ENCODE assay signal across 18 cellular contexts in genomic region chr14:51182166-51182565, GRCh38. TPM values are rescaled to one million over a fixed set of nuclear protein-coding genes. Genes with fewer than 3 reads are reported as not detected.
DNase-seq lines count a peak whose midpoint lies in the region; ATAC-seq and TF ChIP-seq lines count a peak whose summit lies in the region.
"Had no signal": no experiment of that assay in that cellular context is flagged by ENCODE, and none has a peak within 500 bp of the region (broad histone marks: within the 10 kb centered on the region; RNA-seq: fewer than 3 reads in every experiment).

No MANE protein-coding gene starts in this region.

- H3K36me3 ChIP-seq in SJCRH30, result no peaks in the 10 kb centered on the region
- H3K36me3 ChIP-seq: right lobe of liver had no signal

- H3K27ac ChIP-seq in SJCRH30, result no peak overlapping the region
- H3K27ac ChIP-seq: right lobe of liver, testis had no signal

- no peaks in the 10 kb centered on the region for H3K9me3 ChIP-seq in SJCRH30 (replicated peaks)
- H3K9me3 ChIP-seq: right lobe of liver, testis had no signal

- H3K4me1 ChIP-seq in SJCRH30, result no peaks in the 10 kb centered on the region
- H3K4me1 ChIP-seq: right lobe of liver, testis had no signal

- DNase-seq in NCI-H1105 treated with DMSO at 0.1 percent for 48 hours (lab: John Stamatoyannopoulos, UW) (peak; percentile 29), NCI-H1105 (lab: John Stamatoyannopoulos, UW) (no peak), fibroblast of peridontal ligament (ENCODE audit: extremely low read depth) (peak; percentile 35), NCI-H128 (lab: John Stamatoyannopoulos, UW; ENCODE audit: unreplicated experiment) (no peak), islet precursor cell (no peak), SJCRH30 (no peak)
- DNase-seq in activated CD4-positive, alpha-beta T cell treated with anti-CD3 and anti-CD28 coated beads, Interleukin-2, amount 50 U/mL, for 4 hours, result no peak
- DNase-seq: 8988T; activated naive CD8-positive, alpha-beta T cell treated with anti-CD3 and anti-CD28 coated beads for 36 hours; activated T-cell treated with anti-CD3 and anti-CD28 coated beads, Interleukin-2, amount 50 U/mL, for 24 hours; CD4-positive, CD25-positive, alpha-beta regulatory T cell; kidney; NCI-H1092; NCI-H2171 treated with DMSO at 0.1 percent for 48 hours; right lobe of liver; testis had no signal

- no peak overlapping the region for H3K4me3 ChIP-seq in SJCRH30
- H3K4me3 ChIP-seq: right lobe of liver, testis had no signal

- peak; percentile 90 for ATAC-seq in SK-N-SH treated with all-trans-retinoic acid at 6 μM for 48 hours
- ATAC-seq: HCT116, right lobe of liver had no signal

- no peaks in the 10 kb centered on the region for H3K27me3 ChIP-seq in SJCRH30
- H3K27me3 ChIP-seq: right lobe of liver, testis had no signal

TF ChIP-seq in SK-N-SH treated with all-trans-retinoic acid at 6 μM for 48 hours, 23 proteins besides CTCF, POLR2A, EP300 and RAD21:
- TF ChIP-seq ZFP30 (CRISPR knock-in tag; IDR thresholded peaks at IDR 0.05) (no peak), ISL1 (CRISPR knock-in tag; IDR thresholded peaks at IDR 0.05) (no peak), PPARA (CRISPR knock-in tag; IDR thresholded peaks at IDR 0.05; ENCODE audit: borderline replicate concordance) (no peak), CSDC2 (CRISPR knock-in tag; IDR thresholded peaks at IDR 0.05) (no peak), ARNTL (CRISPR knock-in tag; IDR thresholded peaks at IDR 0.05; ENCODE audit: borderline replicate concordance, low read depth) (no peak), TCF4 (CRISPR knock-in tag; IDR thresholded peaks at IDR 0.05; ENCODE audit: borderline replicate concordance) (no peak), ZNF70 (CRISPR knock-in tag; IDR thresholded peaks at IDR 0.05) (no peak), ESRRG (CRISPR knock-in tag; IDR thresholded peaks at IDR 0.05) (no peak), ZNF565 (CRISPR knock-in tag; conservative IDR thresholded peaks at IDR 0.05; ENCODE audit: low read depth) (no peak), RARB (CRISPR knock-in tag; IDR thresholded peaks at IDR 0.05) (no peak), GLIS3 (CRISPR knock-in tag; IDR thresholded peaks at IDR 0.05) (no peak), CREB5 (CRISPR knock-in tag; IDR thresholded peaks at IDR 0.05; ENCODE audit: low read depth) (no peak), ZFP3 (CRISPR knock-in tag; IDR thresholded peaks at IDR 0.05) (no peak), CSRNP3 (CRISPR knock-in tag; IDR thresholded peaks at IDR 0.05) (no peak), TOX (CRISPR knock-in tag; IDR thresholded peaks at IDR 0.05; ENCODE audit: borderline replicate concordance) (no peak), BACH2 (CRISPR knock-in tag; IDR thresholded peaks at IDR 0.05; ENCODE audit: borderline replicate concordance) (no peak)
- TF ChIP-seq, protein P1, sequence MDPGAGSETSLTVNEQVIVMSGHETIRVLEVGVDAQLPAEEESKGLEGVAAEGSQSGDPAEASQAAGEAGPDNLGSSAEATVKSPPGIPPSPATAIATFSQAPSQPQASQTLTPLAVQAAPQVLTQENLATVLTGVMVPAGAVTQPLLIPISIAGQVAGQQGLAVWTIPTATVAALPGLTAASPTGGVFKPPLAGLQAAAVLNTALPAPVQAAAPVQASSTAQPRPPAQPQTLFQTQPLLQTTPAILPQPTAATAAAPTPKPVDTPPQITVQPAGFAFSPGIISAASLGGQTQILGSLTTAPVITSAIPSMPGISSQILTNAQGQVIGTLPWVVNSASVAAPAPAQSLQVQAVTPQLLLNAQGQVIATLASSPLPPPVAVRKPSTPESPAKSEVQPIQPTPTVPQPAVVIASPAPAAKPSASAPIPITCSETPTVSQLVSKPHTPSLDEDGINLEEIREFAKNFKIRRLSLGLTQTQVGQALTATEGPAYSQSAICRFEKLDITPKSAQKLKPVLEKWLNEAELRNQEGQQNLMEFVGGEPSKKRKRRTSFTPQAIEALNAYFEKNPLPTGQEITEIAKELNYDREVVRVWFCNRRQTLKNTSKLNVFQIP (CRISPR knock-in tag; IDR thresholded peaks at IDR 0.05; ENCODE audit: borderline replicate concordance, low read depth), result no peak

RNA-seq across cellular contexts. Expression of gene TMX1, which starts 57.9 kb away (rescaled TPM):
- total RNA-seq in SJCRH30 (2014; rRNA removed; shearing (Covaris generic)), result 42.8 and 47.7 TPM in 2 replicates

Comparison
In these comparisons a context has a peak if more than half of its experiments do, and no peak if none do; other contexts are left out.
1. DNase-seq: peak in NCI-H1105 treated with DMSO at 0.1 percent for 48 hours (single experiment) and fibroblast of peridontal ligament (single experiment); none in NCI-H1105 (single experiment), NCI-H128 (single experiment), islet precursor cell (single experiment), activated CD4-positive, alpha-beta T cell treated with anti-CD3 and anti-CD28 coated beads, Interleukin-2, amount 50 U/mL, for 4 hours (0 of 2) and SJCRH30 (0 of 2).